Comparison of ENCODE assay signal across 1 cellular context in the genomic region with DNA sequence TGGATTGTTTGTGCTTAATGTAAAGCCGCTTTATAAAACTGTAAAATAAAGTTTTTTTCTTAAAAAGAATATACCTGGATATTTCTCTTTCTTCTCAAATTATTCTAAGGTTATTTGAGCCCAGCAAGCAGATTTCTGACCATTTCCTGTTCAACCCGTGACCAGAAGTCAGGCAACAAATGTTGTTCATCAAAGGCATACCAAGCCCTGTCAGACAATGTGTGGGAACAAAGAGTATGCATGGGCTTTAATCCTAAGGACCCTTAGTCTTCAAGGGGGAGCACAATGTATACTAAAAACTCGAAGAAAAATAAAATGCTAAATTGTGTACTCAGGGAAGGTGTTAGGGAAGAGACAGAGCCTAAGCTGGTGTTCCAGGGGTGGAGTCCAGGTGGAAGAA.
TF ChIP-seq lines count a peak whose summit lies in the region.

No MANE protein-coding gene starts in this region.

TF ChIP-seq in endothelial cell of umbilical vein, 7 proteins besides CTCF, POLR2A, EP300 and RAD21:
- TF ChIP-seq JUN (IDR thresholded peaks at IDR 0.05; ENCODE audit: borderline replicate concordance, insufficient read depth, insufficient read length, low read depth) (no peak), GATA2 (IDR thresholded peaks at IDR 0.05; ENCODE audit: insufficient read depth, insufficient read length, low read depth, low read length) (no peak), FOS (IDR thresholded peaks at IDR 0.05; ENCODE audit: borderline replicate concordance, insufficient read depth, low read length) (no peak), POLR2AphosphoS5 (IDR thresholded peaks at IDR 0.05; ENCODE audit: insufficient read depth, low read depth, low read length) (no peak), EZH2 (IDR thresholded peaks at IDR 0.05; ENCODE audit: borderline replicate concordance, low read depth, low read length, severe bottlenecking) (no peak), MYC (IDR thresholded peaks at IDR 0.05; ENCODE audit: low read depth, low read length) (no peak)
- TF ChIP-seq, protein P1, sequence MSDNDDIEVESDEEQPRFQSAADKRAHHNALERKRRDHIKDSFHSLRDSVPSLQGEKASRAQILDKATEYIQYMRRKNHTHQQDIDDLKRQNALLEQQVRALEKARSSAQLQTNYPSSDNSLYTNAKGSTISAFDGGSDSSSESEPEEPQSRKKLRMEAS (IDR thresholded peaks at IDR 0.05; ENCODE audit: insufficient read depth, insufficient read length) = no peak
